ENCODE assay signal across 13 cellular contexts in genomic region chr3:194854290-194855024, GRCh38.
"Had no signal": no experiment of that assay in that cellular context is flagged by ENCODE, and none has a peak within 500 bp of the region (broad histone marks: within the 10 kb centered on the region; RNA-seq: fewer than 3 reads in every experiment).

No MANE protein-coding gene starts in this region.

- H3K4me1 ChIP-seq: upper lobe of right lung had no signal

- H3K4me3 ChIP-seq: lung, upper lobe of right lung had no signal

- DNase-seq: activated CD4-positive, alpha-beta T cell treated with anti-CD3 and anti-CD28 coated beads, Interleukin-2, amount 10 ng/mL, durations not matched to agents 7 days and 5 days; activated CD4-positive, CD25-positive, alpha-beta regulatory T cell; activated naive CD4-positive, alpha-beta T cell treated with anti-CD3 and anti-CD28 coated beads, Interleukin-2, amount 10 ng/mL, durations not matched to agents 7 days and 5 days; activated T-cell treated with anti-CD3 and anti-CD28 coated beads for 4 hours; endodermal cell; kidney; natural killer cell; nucleus accumbens; stimulated activated CD4-positive, alpha-beta T cell treated with anti-CD3 and anti-CD28 coated beads, Interleukin-15, amount 100 ng/mL, for 24 hours; stimulated activated CD4-positive, alpha-beta T cell treated with anti-CD3 and anti-CD28 coated beads, Interleukin-4, amount 100 ng/mL, for 24 hours; T-helper 17 cell; upper lobe of right lung had no signal

- H3K9me3 ChIP-seq: upper lobe of right lung had no signal

- H3K36me3 ChIP-seq: upper lobe of right lung had no signal

- H3K27me3 ChIP-seq: upper lobe of right lung had no signal

- H3K27ac ChIP-seq: upper lobe of right lung had no signal
